Comparison of ENCODE assay signal across 1 cellular context in genomic region chr11:120335928-120336640, GRCh38.
TF ChIP-seq lines count a peak whose summit lies in the region.

A gene with protein sequence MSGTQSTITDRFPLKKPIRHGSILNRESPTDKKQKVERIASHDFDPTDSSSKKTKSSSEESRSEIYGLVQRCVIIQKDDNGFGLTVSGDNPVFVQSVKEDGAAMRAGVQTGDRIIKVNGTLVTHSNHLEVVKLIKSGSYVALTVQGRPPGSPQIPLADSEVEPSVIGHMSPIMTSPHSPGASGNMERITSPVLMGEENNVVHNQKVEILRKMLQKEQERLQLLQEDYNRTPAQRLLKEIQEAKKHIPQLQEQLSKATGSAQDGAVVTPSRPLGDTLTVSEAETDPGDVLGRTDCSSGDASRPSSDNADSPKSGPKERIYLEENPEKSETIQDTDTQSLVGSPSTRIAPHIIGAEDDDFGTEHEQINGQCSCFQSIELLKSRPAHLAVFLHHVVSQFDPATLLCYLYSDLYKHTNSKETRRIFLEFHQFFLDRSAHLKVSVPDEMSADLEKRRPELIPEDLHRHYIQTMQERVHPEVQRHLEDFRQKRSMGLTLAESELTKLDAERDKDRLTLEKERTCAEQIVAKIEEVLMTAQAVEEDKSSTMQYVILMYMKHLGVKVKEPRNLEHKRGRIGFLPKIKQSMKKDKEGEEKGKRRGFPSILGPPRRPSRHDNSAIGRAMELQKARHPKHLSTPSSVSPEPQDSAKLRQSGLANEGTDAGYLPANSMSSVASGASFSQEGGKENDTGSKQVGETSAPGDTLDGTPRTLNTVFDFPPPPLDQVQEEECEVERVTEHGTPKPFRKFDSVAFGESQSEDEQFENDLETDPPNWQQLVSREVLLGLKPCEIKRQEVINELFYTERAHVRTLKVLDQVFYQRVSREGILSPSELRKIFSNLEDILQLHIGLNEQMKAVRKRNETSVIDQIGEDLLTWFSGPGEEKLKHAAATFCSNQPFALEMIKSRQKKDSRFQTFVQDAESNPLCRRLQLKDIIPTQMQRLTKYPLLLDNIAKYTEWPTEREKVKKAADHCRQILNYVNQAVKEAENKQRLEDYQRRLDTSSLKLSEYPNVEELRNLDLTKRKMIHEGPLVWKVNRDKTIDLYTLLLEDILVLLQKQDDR (N-terminal part only) (plus strand): TSS chr11:120336413. CDS start chr11:120337244, 831 bp downstream.

TF ChIP-seq in HepG2, 621 proteins besides CTCF, POLR2A, EP300 and RAD21 (continued from another document and continues in another):
- TF ChIP-seq ZNF782 (CRISPR knock-in tag; IDR thresholded peaks at IDR 0.05; ENCODE audit: borderline replicate concordance) (no peak), SNAPC2 (CRISPR knock-in tag; IDR thresholded peaks at IDR 0.05) (peak; percentile 74; the same call in 1 of the 2 replicates), PRPF4 (IDR thresholded peaks at IDR 0.05; ENCODE audit: low read depth, low read length, poor library complexity, severe bottlenecking) (no peak), POLR2G (IDR thresholded peaks at IDR 0.05; ENCODE audit: low read depth, low read length) (peak; percentile 31), PHF8 (CRISPR knock-in tag; IDR thresholded peaks at IDR 0.05) (peak; percentile 70), ZNF703 (CRISPR knock-in tag; IDR thresholded peaks at IDR 0.05; ENCODE audit: borderline replicate concordance) (no peak), JARID2 (CRISPR knock-in tag; IDR thresholded peaks at IDR 0.05; ENCODE audit: insufficient replicate concordance) (no peak), SP5 (CRISPR knock-in tag; IDR thresholded peaks at IDR 0.05; ENCODE audit: borderline replicate concordance, low read depth) (no peak), ZNF546 (CRISPR knock-in tag; conservative IDR thresholded peaks at IDR 0.05) (no peak), TOPORS (CRISPR knock-in tag; IDR thresholded peaks at IDR 0.05) (peak; percentile 85; the same call in 1 of the 2 replicates), ZNF530 (CRISPR knock-in tag; IDR thresholded peaks at IDR 0.05; ENCODE audit: low read depth) (no peak), ZHX2 (IDR thresholded peaks at IDR 0.05; ENCODE audit: low read depth) (peak; percentile 82), ZHX2 (CRISPR knock-in tag; IDR thresholded peaks at IDR 0.05; ENCODE audit: borderline replicate concordance) (no peak), RBM39 (IDR thresholded peaks at IDR 0.05; ENCODE audit: low read depth, low read length, poor library complexity, severe bottlenecking) (peak; percentile 93), AHR (CRISPR knock-in tag; IDR thresholded peaks at IDR 0.05) (0 out of 2 replicates have a peak, but pooled peaks have one; percentile 4), RARG (CRISPR knock-in tag; IDR thresholded peaks at IDR 0.05; ENCODE audit: low read depth) (no peak), ZNF557 (CRISPR knock-in tag; IDR thresholded peaks at IDR 0.05) (no peak), ZNF563 (CRISPR knock-in tag; IDR thresholded peaks at IDR 0.05) (peak; percentile 47; the same call in 1 of the 2 replicates), EEA1 (CRISPR knock-in tag; IDR thresholded peaks at IDR 0.05; ENCODE audit: borderline replicate concordance) (no peak), ZFP62 (CRISPR knock-in tag; IDR thresholded peaks at IDR 0.05) (no peak), XBP1 (CRISPR knock-in tag; IDR thresholded peaks at IDR 0.05) (no peak), KDM2A (CRISPR knock-in tag; IDR thresholded peaks at IDR 0.05; ENCODE audit: borderline replicate concordance, low read depth) (peak; percentile 95), JDP2 (CRISPR knock-in tag; IDR thresholded peaks at IDR 0.05; ENCODE audit: borderline replicate concordance) (peak; percentile 45; the same call in 1 of the 2 replicates), JUNB (CRISPR knock-in tag; IDR thresholded peaks at IDR 0.05; ENCODE audit: borderline replicate concordance) (no peak), ZSCAN21 (CRISPR knock-in tag; IDR thresholded peaks at IDR 0.05; ENCODE audit: borderline replicate concordance) (peak; percentile 76)
- TF ChIP-seq, protein P1, sequence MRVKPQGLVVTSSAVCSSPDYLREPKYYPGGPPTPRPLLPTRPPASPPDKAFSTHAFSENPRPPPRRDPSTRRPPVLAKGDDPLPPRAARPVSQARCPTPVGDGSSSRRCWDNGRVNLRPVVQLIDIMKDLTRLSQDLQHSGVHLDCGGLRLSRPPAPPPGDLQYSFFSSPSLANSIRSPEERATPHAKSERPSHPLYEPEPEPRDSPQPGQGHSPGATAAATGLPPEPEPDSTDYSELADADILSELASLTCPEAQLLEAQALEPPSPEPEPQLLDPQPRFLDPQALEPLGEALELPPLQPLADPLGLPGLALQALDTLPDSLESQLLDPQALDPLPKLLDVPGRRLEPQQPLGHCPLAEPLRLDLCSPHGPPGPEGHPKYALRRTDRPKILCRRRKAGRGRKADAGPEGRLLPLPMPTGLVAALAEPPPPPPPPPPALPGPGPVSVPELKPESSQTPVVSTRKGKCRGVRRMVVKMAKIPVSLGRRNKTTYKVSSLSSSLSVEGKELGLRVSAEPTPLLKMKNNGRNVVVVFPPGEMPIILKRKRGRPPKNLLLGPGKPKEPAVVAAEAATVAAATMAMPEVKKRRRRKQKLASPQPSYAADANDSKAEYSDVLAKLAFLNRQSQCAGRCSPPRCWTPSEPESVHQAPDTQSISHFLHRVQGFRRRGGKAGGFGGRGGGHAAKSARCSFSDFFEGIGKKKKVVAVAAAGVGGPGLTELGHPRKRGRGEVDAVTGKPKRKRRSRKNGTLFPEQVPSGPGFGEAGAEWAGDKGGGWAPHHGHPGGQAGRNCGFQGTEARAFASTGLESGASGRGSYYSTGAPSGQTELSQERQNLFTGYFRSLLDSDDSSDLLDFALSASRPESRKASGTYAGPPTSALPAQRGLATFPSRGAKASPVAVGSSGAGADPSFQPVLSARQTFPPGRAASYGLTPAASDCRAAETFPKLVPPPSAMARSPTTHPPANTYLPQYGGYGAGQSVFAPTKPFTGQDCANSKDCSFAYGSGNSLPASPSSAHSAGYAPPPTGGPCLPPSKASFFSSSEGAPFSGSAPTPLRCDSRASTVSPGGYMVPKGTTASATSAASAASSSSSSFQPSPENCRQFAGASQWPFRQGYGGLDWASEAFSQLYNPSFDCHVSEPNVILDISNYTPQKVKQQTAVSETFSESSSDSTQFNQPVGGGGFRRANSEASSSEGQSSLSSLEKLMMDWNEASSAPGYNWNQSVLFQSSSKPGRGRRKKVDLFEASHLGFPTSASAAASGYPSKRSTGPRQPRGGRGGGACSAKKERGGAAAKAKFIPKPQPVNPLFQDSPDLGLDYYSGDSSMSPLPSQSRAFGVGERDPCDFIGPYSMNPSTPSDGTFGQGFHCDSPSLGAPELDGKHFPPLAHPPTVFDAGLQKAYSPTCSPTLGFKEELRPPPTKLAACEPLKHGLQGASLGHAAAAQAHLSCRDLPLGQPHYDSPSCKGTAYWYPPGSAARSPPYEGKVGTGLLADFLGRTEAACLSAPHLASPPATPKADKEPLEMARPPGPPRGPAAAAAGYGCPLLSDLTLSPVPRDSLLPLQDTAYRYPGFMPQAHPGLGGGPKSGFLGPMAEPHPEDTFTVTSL (CRISPR knock-in tag; IDR thresholded peaks at IDR 0.05; ENCODE audit: borderline replicate concordance), result peak; percentile 63; the same call in 1 of the 2 replicates
- TF ChIP-seq, protein P2, sequence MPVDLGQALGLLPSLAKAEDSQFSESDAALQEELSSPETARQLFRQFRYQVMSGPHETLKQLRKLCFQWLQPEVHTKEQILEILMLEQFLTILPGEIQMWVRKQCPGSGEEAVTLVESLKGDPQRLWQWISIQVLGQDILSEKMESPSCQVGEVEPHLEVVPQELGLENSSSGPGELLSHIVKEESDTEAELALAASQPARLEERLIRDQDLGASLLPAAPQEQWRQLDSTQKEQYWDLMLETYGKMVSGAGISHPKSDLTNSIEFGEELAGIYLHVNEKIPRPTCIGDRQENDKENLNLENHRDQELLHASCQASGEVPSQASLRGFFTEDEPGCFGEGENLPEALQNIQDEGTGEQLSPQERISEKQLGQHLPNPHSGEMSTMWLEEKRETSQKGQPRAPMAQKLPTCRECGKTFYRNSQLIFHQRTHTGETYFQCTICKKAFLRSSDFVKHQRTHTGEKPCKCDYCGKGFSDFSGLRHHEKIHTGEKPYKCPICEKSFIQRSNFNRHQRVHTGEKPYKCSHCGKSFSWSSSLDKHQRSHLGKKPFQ (CRISPR knock-in tag; IDR thresholded peaks at IDR 0.05; ENCODE audit: insufficient replicate concordance), result peak; percentile 73
- TF ChIP-seq, protein P3, sequence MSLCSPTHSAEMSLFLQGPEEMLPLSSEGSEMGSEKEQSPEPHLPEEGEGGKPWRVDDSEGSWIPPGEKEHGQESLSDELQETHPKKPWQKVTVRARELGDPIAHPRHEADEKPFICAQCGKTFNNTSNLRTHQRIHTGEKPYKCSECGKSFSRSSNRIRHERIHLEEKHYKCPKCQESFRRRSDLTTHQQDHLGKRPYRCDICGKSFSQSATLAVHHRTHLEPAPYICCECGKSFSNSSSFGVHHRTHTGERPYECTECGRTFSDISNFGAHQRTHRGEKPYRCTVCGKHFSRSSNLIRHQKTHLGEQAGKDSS (CRISPR knock-in tag; IDR thresholded peaks at IDR 0.05; ENCODE audit: borderline replicate concordance, low read depth), result peak; percentile 87
- TF ChIP-seq, protein P4, sequence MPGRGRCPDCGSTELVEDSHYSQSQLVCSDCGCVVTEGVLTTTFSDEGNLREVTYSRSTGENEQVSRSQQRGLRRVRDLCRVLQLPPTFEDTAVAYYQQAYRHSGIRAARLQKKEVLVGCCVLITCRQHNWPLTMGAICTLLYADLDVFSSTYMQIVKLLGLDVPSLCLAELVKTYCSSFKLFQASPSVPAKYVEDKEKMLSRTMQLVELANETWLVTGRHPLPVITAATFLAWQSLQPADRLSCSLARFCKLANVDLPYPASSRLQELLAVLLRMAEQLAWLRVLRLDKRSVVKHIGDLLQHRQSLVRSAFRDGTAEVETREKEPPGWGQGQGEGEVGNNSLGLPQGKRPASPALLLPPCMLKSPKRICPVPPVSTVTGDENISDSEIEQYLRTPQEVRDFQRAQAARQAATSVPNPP (CRISPR knock-in tag; IDR thresholded peaks at IDR 0.05), result peak; percentile 65; the same call in 1 of the 2 replicates
- TF ChIP-seq, protein P5, sequence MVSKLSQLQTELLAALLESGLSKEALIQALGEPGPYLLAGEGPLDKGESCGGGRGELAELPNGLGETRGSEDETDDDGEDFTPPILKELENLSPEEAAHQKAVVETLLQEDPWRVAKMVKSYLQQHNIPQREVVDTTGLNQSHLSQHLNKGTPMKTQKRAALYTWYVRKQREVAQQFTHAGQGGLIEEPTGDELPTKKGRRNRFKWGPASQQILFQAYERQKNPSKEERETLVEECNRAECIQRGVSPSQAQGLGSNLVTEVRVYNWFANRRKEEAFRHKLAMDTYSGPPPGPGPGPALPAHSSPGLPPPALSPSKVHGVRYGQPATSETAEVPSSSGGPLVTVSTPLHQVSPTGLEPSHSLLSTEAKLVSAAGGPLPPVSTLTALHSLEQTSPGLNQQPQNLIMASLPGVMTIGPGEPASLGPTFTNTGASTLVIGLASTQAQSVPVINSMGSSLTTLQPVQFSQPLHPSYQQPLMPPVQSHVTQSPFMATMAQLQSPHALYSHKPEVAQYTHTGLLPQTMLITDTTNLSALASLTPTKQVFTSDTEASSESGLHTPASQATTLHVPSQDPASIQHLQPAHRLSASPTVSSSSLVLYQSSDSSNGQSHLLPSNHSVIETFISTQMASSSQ (IDR thresholded peaks at IDR 0.05; ENCODE audit: low read depth), result no peak
- TF ChIP-seq, protein P5 (CRISPR knock-in tag; IDR thresholded peaks at IDR 0.05; ENCODE audit: borderline replicate concordance), result peak; percentile 80; the same call in 1 of the 2 replicates
- TF ChIP-seq, protein P6, sequence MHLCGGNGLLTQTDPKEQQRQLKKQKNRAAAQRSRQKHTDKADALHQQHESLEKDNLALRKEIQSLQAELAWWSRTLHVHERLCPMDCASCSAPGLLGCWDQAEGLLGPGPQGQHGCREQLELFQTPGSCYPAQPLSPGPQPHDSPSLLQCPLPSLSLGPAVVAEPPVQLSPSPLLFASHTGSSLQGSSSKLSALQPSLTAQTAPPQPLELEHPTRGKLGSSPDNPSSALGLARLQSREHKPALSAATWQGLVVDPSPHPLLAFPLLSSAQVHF (CRISPR knock-in tag; IDR thresholded peaks at IDR 0.05), result no peak; the same call in 1 of the 2 replicates
